ENCODE assay signal across 23 cellular contexts in genomic region chr1:204434116-204434755, GRCh38. TPM values are rescaled to one million over a fixed set of nuclear protein-coding genes. Genes with fewer than 3 reads are reported as not detected.
DNase-seq lines count a peak whose midpoint lies in the region; ATAC-seq and TF ChIP-seq lines count a peak whose summit lies in the region.
"Had no signal": no experiment of that assay in that cellular context is flagged by ENCODE, and none has a peak within 500 bp of the region (broad histone marks: within the 10 kb centered on the region; RNA-seq: fewer than 3 reads in every experiment).

No MANE protein-coding gene starts in this region.

- H3K4me1 Mint-ChIP-seq in activated T-helper 17 cell treated with anti-CD3 and anti-CD28 coated beads, Interleukin-2, amount 50 U/mL, for 72 hours: peaks cover 40% of the 10 kb centered on the region
- peaks cover 5% of the 10 kb centered on the region for H3K4me1 Mint-ChIP-seq in memory B cell
- H3K4me1 Mint-ChIP-seq: neural progenitor cell had no signal

- peaks cover 77% of the 10 kb centered on the region for H3F3A ChIP-seq in PC-9 (ENCODE audit: insufficient read depth, low read depth)

- CTCF ChIA-PET in PC-9 (lab: Charles Lee): interaction anchor here (0.6 to 1.5 kb wide), 2 partner anchors 10 to 62 kb away, joined by 3 to 5 read pairs; no protein-coding TSS in a partner anchor

- H3K27ac ChIP-seq in PC-9: peak overlapping the region; percentile 83
- peak overlapping the region; percentile 69 for H3K27ac ChIP-seq in subcutaneous abdominal adipose tissue (ENCODE audit: low read depth, low read length)
- H3K27ac ChIP-seq: body of pancreas, foreskin keratinocyte, neural progenitor cell, RWPE1, SK-N-MC had no signal

- no peaks in the 10 kb centered on the region for H4K20me1 ChIP-seq in PC-9 (ENCODE audit: insufficient read depth)

- no peaks in the 10 kb centered on the region for H3K9me3 ChIP-seq in PC-9 (ENCODE audit: insufficient read depth, low read depth)
- H3K9me3 ChIP-seq in subcutaneous abdominal adipose tissue (ENCODE audit: control insufficient read depth in 5 of 5, low read length in 5 of 5): no peaks in the 10 kb centered on the region
- H3K9me3 ChIP-seq in BE2C: no peaks in the 10 kb centered on the region
- H3K9me3 ChIP-seq: body of pancreas had no signal

- no TSS peak for BruUV-seq in PC-9 (replicated peaks; lab: Mats Ljungman, UMichigan)

- no peak overlapping the region for H2AFZ ChIP-seq in PC-9
- H2AFZ ChIP-seq: neural progenitor cell had no signal

- no peaks in the 10 kb centered on the region for H3K27me3 Mint-ChIP-seq in activated T-helper 17 cell treated with anti-CD3 and anti-CD28 coated beads, Interleukin-2, amount 50 U/mL, for 72 hours
- no peaks in the 10 kb centered on the region for H3K27me3 Mint-ChIP-seq in memory B cell
- H3K27me3 Mint-ChIP-seq: activated naive CD8-positive, alpha-beta T cell treated with anti-CD3 and anti-CD28 coated beads, Interleukin-2, amount 10 ng/mL, durations not matched to agents 7 days and 5 days; T-helper 17 cell had no signal

- H3K4me1 ChIP-seq in PC-9 (replicated peaks; ENCODE audit: insufficient read depth) (peaks cover 62% of the 10 kb centered on the region), subcutaneous abdominal adipose tissue (ENCODE audit: control insufficient read depth in 5 of 5, insufficient read depth in 5 of 5, low read length in 5 of 5) (peaks cover 12 to 53% (median 48%) of the 10 kb centered on the region in 5 donors), BE2C (peaks cover 21% of the 10 kb centered on the region)
- H3K4me1 ChIP-seq: body of pancreas, neural progenitor cell had no signal

- TF ChIP-seq CTCF in PC-9 (conservative IDR thresholded peaks at IDR 0.05): no peak
- no peak for TF ChIP-seq CTCF in BE2C (IDR thresholded peaks at IDR 0.05; ENCODE audit: low read depth, low read length)

- H3K9ac ChIP-seq in subcutaneous abdominal adipose tissue (ENCODE audit: low read length in 5 of 5): no peak overlapping the region
- H3K9ac ChIP-seq: neural progenitor cell had no signal

- no peak overlapping the region for H3K4me3 ChIP-seq in PC-9
- H3K4me3 ChIP-seq in subcutaneous abdominal adipose tissue (ENCODE audit: low read depth in 1 of 5, low read length in 5 of 5): no peak overlapping the region
- no peak overlapping the region for H3K4me3 ChIP-seq in BE2C (ENCODE audit: low read depth, low read length)
- H3K4me3 ChIP-seq: body of pancreas, neural progenitor cell, SK-N-MC had no signal

- no peak overlapping the region for H3K4me3 Mint-ChIP-seq in activated T-helper 17 cell treated with anti-CD3 and anti-CD28 coated beads, Interleukin-2, amount 50 U/mL, for 72 hours
- no peak overlapping the region for H3K4me3 Mint-ChIP-seq in memory B cell
- H3K4me3 Mint-ChIP-seq: activated naive CD8-positive, alpha-beta T cell treated with anti-CD3 and anti-CD28 coated beads, Interleukin-2, amount 10 ng/mL, durations not matched to agents 7 days and 5 days; CD8-positive, alpha-beta T cell; neural progenitor cell; T-helper 17 cell had no signal

- no peak for ATAC-seq in activated T-helper 17 cell treated with anti-CD3 and anti-CD28 coated beads, Interleukin-2, amount 50 U/mL, for 72 hours (replicated peaks)
- ATAC-seq in memory B cell (ENCODE audit: low read depth): no peak
- ATAC-seq: body of pancreas; CD8-positive, alpha-beta T cell; foreskin keratinocyte; T-helper 17 cell had no signal

- H3K36me3 ChIP-seq in PC-9 (ENCODE audit: low read depth) (peaks cover 57% of the 10 kb centered on the region), subcutaneous abdominal adipose tissue (ENCODE audit: control insufficient read depth in 5 of 5, insufficient read depth in 5 of 5, low read length in 5 of 5) (peaks cover 8 to 73% (median 60%) of the 10 kb centered on the region in 5 donors), BE2C (peaks cover 32% of the 10 kb centered on the region)
- H3K36me3 ChIP-seq: neural progenitor cell had no signal

- H3K79me2 ChIP-seq in PC-9 (ENCODE audit: low read depth): peaks cover 43% of the 10 kb centered on the region

- POLR2A ChIA-PET in PC-9 (lab: Charles Lee; ENCODE audit: unreplicated experiment): no interaction called here

- intact Hi-C loops in PC-9 (cut with micrococcal nuclease; ENCODE audit: unreplicated experiment): no loop called here

- H3K9me3 Mint-ChIP-seq in activated T-helper 17 cell treated with anti-CD3 and anti-CD28 coated beads, Interleukin-2, amount 50 U/mL, for 72 hours: no peaks in the 10 kb centered on the region
- H3K9me3 Mint-ChIP-seq in memory B cell: no peaks in the 10 kb centered on the region
- H3K9me3 Mint-ChIP-seq: activated naive CD8-positive, alpha-beta T cell treated with anti-CD3 and anti-CD28 coated beads, Interleukin-2, amount 10 ng/mL, durations not matched to agents 7 days and 5 days; CD8-positive, alpha-beta T cell; neural progenitor cell had no signal

- H3K4me2 ChIP-seq in PC-9: no peak overlapping the region
- H3K4me2 ChIP-seq: neural progenitor cell had no signal

- peak overlapping the region; percentile 87 for H3K27ac Mint-ChIP-seq in activated T-helper 17 cell treated with anti-CD3 and anti-CD28 coated beads, Interleukin-2, amount 50 U/mL, for 72 hours
- peak overlapping the region; percentile 29 for H3K27ac Mint-ChIP-seq in memory B cell
- H3K27ac Mint-ChIP-seq: activated naive CD8-positive, alpha-beta T cell treated with anti-CD3 and anti-CD28 coated beads, Interleukin-2, amount 10 ng/mL, durations not matched to agents 7 days and 5 days; CD8-positive, alpha-beta T cell; neural progenitor cell had no signal

- H3K27me3 ChIP-seq in PC-9 (ENCODE audit: insufficient read depth, low read depth) (no peaks in the 10 kb centered on the region), subcutaneous abdominal adipose tissue (ENCODE audit: control insufficient read depth in 5 of 5, insufficient read depth in 4 of 5, low read length in 5 of 5) (no peaks in the 10 kb centered on the region), BE2C (no peaks in the 10 kb centered on the region)
- H3K27me3 ChIP-seq: body of pancreas, foreskin keratinocyte, neural progenitor cell had no signal

- H3K9me2 ChIP-seq in PC-9 (ENCODE audit: insufficient read depth): no peaks in the 10 kb centered on the region

- peaks cover 93% of the 10 kb centered on the region for H3K36me3 Mint-ChIP-seq in activated T-helper 17 cell treated with anti-CD3 and anti-CD28 coated beads, Interleukin-2, amount 50 U/mL, for 72 hours (ENCODE audit: low read depth)
- peaks cover 43% of the 10 kb centered on the region for H3K36me3 Mint-ChIP-seq in memory B cell

- no peak for DNase-seq in PC-9
- no peak for DNase-seq in memory B cell (ENCODE audit: low spot score in 2 of 2)
- no peak for DNase-seq in NCI-H510A (lab: John Stamatoyannopoulos, UW)
- DNase-seq in BE2C: no peak
- DNase-seq in NCI-H1694 treated with DMSO at 0.1 percent for 48 hours (lab: John Stamatoyannopoulos, UW): no peak
- DNase-seq: activated CD4-positive, alpha-beta T cell treated with anti-CD3 and anti-CD28 coated beads for 4 hours; activated naive CD8-positive, alpha-beta T cell treated with anti-CD3 and anti-CD28 coated beads, Interleukin-2, amount 10 ng/mL, durations not matched to agents 7 days and 5 days; body of pancreas; CD8-positive, alpha-beta T cell; DMS 273 treated with DMSO at 0.1 percent for 48 hours; effector CD8-positive, alpha-beta T cell; foreskin keratinocyte; HCEC 1CT; NCI-H1092; NCI-H2029 treated with DMSO at 0.1 percent for 48 hours; NCI-H2227 treated with DMSO at 0.1 percent for 48 hours; NCI-H748 treated with DMSO at 0.1 percent for 48 hours; T-helper 17 cell had no signal

RNA-seq across cellular contexts. Expression of gene PPP1R15B, which starts 22.6 kb away (rescaled TPM):
- total RNA-seq in PC-9 (2021): 37.3 and 40.9 TPM in 2 replicates
- total RNA-seq in activated T-helper 17 cell treated with anti-CD3 and anti-CD28 coated beads, Interleukin-2, amount 50 U/mL, for 72 hours: 10 to 100 TPM; 63.9 to 71.6 TPM
- 30.8 TPM for polyA plus RNA-seq in BE2C (2012; ENCODE audit: insufficient read depth, insufficient read length, low read depth)
